ENCODE assay signal across 31 cellular contexts in genomic region chr4:74100531-74100930, GRCh38. TPM values are rescaled to one million over a fixed set of nuclear protein-coding genes. Genes with fewer than 3 reads are reported as not detected.
DNase-seq lines count a peak whose midpoint lies in the region; ATAC-seq and TF ChIP-seq lines count a peak whose summit lies in the region.
"Had no signal": no experiment of that assay in that cellular context is flagged by ENCODE, and none has a peak within 500 bp of the region (broad histone marks: within the 10 kb centered on the region; RNA-seq: fewer than 3 reads in every experiment).

No MANE protein-coding gene starts in this region.

- no peaks in the 10 kb centered on the region for H3K36me3 Mint-ChIP-seq in brain
- no peaks in the 10 kb centered on the region for H3K36me3 Mint-ChIP-seq in neural progenitor cell
- H3K36me3 Mint-ChIP-seq in activated T-cell treated with anti-CD3 and anti-CD28 coated beads, Interleukin-2, amount 50 U/mL, for 72 hours (ENCODE audit: insufficient read depth in 2 of 2) = no peaks in the 10 kb centered on the region
- H3K36me3 Mint-ChIP-seq: CD8-positive, alpha-beta memory T cell; natural killer cell treated with Interleukin-12 subunit alpha and Interleukin-12 subunit beta and Interleukin-15 and Interleukin-18, amount 100 ng/mL, for 72 hours had no signal

- no peak overlapping the region for H3K27ac ChIP-seq in neural progenitor cell
- H3K27ac ChIP-seq: 22Rv1, SK-N-MC had no signal

- H3K27me3 Mint-ChIP-seq in brain (peaks cover 24% of the 10 kb centered on the region), neural progenitor cell (ENCODE audit: insufficient read depth, low read depth) (peaks cover 14% of the 10 kb centered on the region)
- peaks cover 50% of the 10 kb centered on the region for H3K27me3 Mint-ChIP-seq in activated T-cell treated with anti-CD3 and anti-CD28 coated beads, Interleukin-2, amount 50 U/mL, for 72 hours (ENCODE audit: low read depth)

- H3K4me1 ChIP-seq in neural progenitor cell = no peaks in the 10 kb centered on the region

- H3K4me3 Mint-ChIP-seq in brain (peak overlapping the region in 4 of 5 experiments; percentile 18 to 64 (median 41)), neural progenitor cell (peak overlapping the region; percentile 52)
- no peak overlapping the region for H3K4me3 Mint-ChIP-seq in activated T-cell treated with anti-CD3 and anti-CD28 coated beads, Interleukin-2, amount 50 U/mL, for 72 hours
- H3K4me3 Mint-ChIP-seq: activated T-cell treated with anti-CD3 and anti-CD28 coated beads, Interleukin-2, amount 50 U/mL, for 4 hours had no signal

- no peak overlapping the region for H3K9ac ChIP-seq in neural progenitor cell

- H3K4me1 Mint-ChIP-seq in brain = peaks cover 6% of the 10 kb centered on the region
- peaks cover 16% of the 10 kb centered on the region for H3K4me1 Mint-ChIP-seq in neural progenitor cell
- peaks cover 5% of the 10 kb centered on the region for H3K4me1 Mint-ChIP-seq in activated T-cell treated with anti-CD3 and anti-CD28 coated beads, Interleukin-2, amount 50 U/mL, for 72 hours (ENCODE audit: low read depth)

- H3K27ac Mint-ChIP-seq in brain (no peak overlapping the region), neural progenitor cell (no peak overlapping the region)
- H3K27ac Mint-ChIP-seq in activated T-cell treated with anti-CD3 and anti-CD28 coated beads, Interleukin-2, amount 50 U/mL, for 72 hours = no peak overlapping the region
- H3K27ac Mint-ChIP-seq: CD8-positive, alpha-beta memory T cell; natural killer cell treated with Interleukin-12 subunit alpha and Interleukin-12 subunit beta and Interleukin-15 and Interleukin-18, amount 100 ng/mL, for 72 hours; stimulated activated naive CD8-positive, alpha-beta T cell treated with anti-CD3 and anti-CD28 coated beads, Interleukin-15, amount 100 ng/mL, for 72 hours had no signal

- H3K4me2 ChIP-seq in neural progenitor cell = no peak overlapping the region

- no peak for ATAC-seq in activated T-cell treated with anti-CD3 and anti-CD28 coated beads, Interleukin-2, amount 50 U/mL, for 72 hours (replicated peaks in 1 of 2)
- ATAC-seq: activated T-cell treated with anti-CD3 and anti-CD28 coated beads, Interleukin-2, amount 50 U/mL, for 4 hours; esophagus mucosa; GM12878; natural killer cell treated with Interleukin-12 subunit alpha and Interleukin-12 subunit beta and Interleukin-15 and Interleukin-18, amount 100 ng/mL, for 72 hours; stimulated activated naive CD8-positive, alpha-beta T cell treated with anti-CD3 and anti-CD28 coated beads, Interleukin-15, amount 100 ng/mL, for 72 hours had no signal

- H3F3A ChIP-seq in neural progenitor cell (ENCODE audit: low read depth) = peaks cover 6% of the 10 kb centered on the region

- H2AFZ ChIP-seq in neural progenitor cell (replicated peaks) = no peak overlapping the region

- peaks cover 0 to 2% (median 0%) of the 10 kb centered on the region in 5 experiments for H3K9me3 Mint-ChIP-seq in brain
- no peaks in the 10 kb centered on the region for H3K9me3 Mint-ChIP-seq in neural progenitor cell
- H3K9me3 Mint-ChIP-seq in activated T-cell treated with anti-CD3 and anti-CD28 coated beads, Interleukin-2, amount 50 U/mL, for 72 hours = no peaks in the 10 kb centered on the region
- H3K9me3 Mint-ChIP-seq: activated T-cell treated with anti-CD3 and anti-CD28 coated beads, Interleukin-2, amount 50 U/mL, for 4 hours; CD8-positive, alpha-beta memory T cell; natural killer cell treated with Interleukin-12 subunit alpha and Interleukin-12 subunit beta and Interleukin-15 and Interleukin-18, amount 100 ng/mL, for 72 hours; stimulated activated naive CD8-positive, alpha-beta T cell treated with anti-CD3 and anti-CD28 coated beads, Interleukin-15, amount 100 ng/mL, for 72 hours had no signal

- no peaks in the 10 kb centered on the region for H3K79me2 ChIP-seq in neural progenitor cell (ENCODE audit: low read depth)

- H3K4me3 ChIP-seq in neural progenitor cell = no peak overlapping the region
- H3K4me3 ChIP-seq: GM12878, Peyer's patch, SK-N-MC, transverse colon had no signal

- H3K9me3 ChIP-seq in neural progenitor cell (ENCODE audit: low read depth) = no peaks in the 10 kb centered on the region
- H3K9me3 ChIP-seq: Peyer's patch, transverse colon had no signal

- no peak for TF ChIP-seq CTCF in brain (conservative IDR thresholded peaks at IDR 0.05)
- TF ChIP-seq CTCF in neural progenitor cell (IDR thresholded peaks at IDR 0.05) = no peak

- peaks cover 35% of the 10 kb centered on the region for H3K27me3 ChIP-seq in neural progenitor cell
- H3K27me3 ChIP-seq: brain microvascular endothelial cell, Peyer's patch, transverse colon had no signal

- no peaks in the 10 kb centered on the region for H3K36me3 ChIP-seq in neural progenitor cell
- H3K36me3 ChIP-seq: brain microvascular endothelial cell, Peyer's patch, transverse colon had no signal

- DNase-seq in NCI-H1417 (lab: John Stamatoyannopoulos, UW) (peak in 2 of 3 experiments; percentile 9 to 36), NCI-H1417 treated with DMSO at 0.1 percent for 48 hours (lab: John Stamatoyannopoulos, UW) (no peak), HuH-7.5 (ENCODE audit: low spot score) (peak; percentile 23), neural progenitor cell (ENCODE audit: low spot score) (no peak), hippocampal formation (lab: John Stamatoyannopoulos, UW) (no peak), COR-L47 (lab: John Stamatoyannopoulos, UW) (no peak)
- DNase-seq in activated T-cell treated with anti-CD3 and anti-CD28 coated beads, Interleukin-2, amount 50 U/mL, for 72 hours = no peak
- DNase-seq: activated CD4-positive, alpha-beta T cell treated with anti-CD3 and anti-CD28 coated beads for 4 hours; activated naive CD4-positive, alpha-beta T cell; activated T-cell treated with anti-CD3 and anti-CD28 coated beads, Interleukin-2, amount 50 U/mL, for 4 hours; AML-193; brain microvascular endothelial cell; CD8-positive, alpha-beta memory T cell; effector CD8-positive, alpha-beta T cell; foreskin melanocyte; hypothalamus; Karpas-422; midbrain; NCI-H1930; NCI-H226; Peyer's patch; right cardiac atrium; stimulated activated naive CD8-positive, alpha-beta T cell treated with anti-CD3 and anti-CD28 coated beads, Interleukin-15, amount 100 ng/mL, for 72 hours; transverse colon had no signal

- no peaks in the 10 kb centered on the region for H4K20me1 ChIP-seq in neural progenitor cell (ENCODE audit: low read depth)

RNA-seq across cellular contexts. Expression of gene CXCL2, which starts 1.5 kb away (rescaled TPM):
- not detected for polyA plus RNA-seq in brain (ENCODE audit: insufficient read depth, low read depth, low replicate concordance)
- total RNA-seq in neural progenitor cell (ENCODE audit: low replicate concordance) = 0.15 TPM in 1 of 2 replicates, not detected in the other
- not detected for total RNA-seq in activated T-cell treated with anti-CD3 and anti-CD28 coated beads, Interleukin-2, amount 50 U/mL, for 72 hours
- total RNA-seq: GM12878; T-helper 2 cell treated with Interferon-gamma antibody and Interleukin-4, amounts not matched to agents 100 ng/mL and 5 ng/mL, for 36 hours had no signal
- polyA plus RNA-seq: CD8-positive, alpha-beta memory T cell; GM12878 had no signal

RNA-seq across cellular contexts. Expression of gene MTHFD2L, which starts 57.4 kb away (rescaled TPM):
- 5.4 TPM for polyA plus RNA-seq in brain (ENCODE audit: insufficient read depth, low read depth, low replicate concordance)
- 10.7 and 22.1 TPM in 2 replicates for total RNA-seq in neural progenitor cell (ENCODE audit: low replicate concordance)
- total RNA-seq in activated T-cell treated with anti-CD3 and anti-CD28 coated beads, Interleukin-2, amount 50 U/mL, for 72 hours = 1 to 10 TPM; 7.6 to 9.7 TPM

Comparison
In these comparisons a context has a peak if more than half of its experiments do, and no peak if none do; other contexts are left out.
1. DNase-seq: peak in NCI-H1417 (2 of 3) and HuH-7.5 (single experiment); none in NCI-H1417 treated with DMSO at 0.1 percent for 48 hours (single experiment), neural progenitor cell (single experiment), hippocampal formation (0 of 2), COR-L47 (single experiment) and activated T-cell treated with anti-CD3 and anti-CD28 coated beads, Interleukin-2, amount 50 U/mL, for 72 hours (0 of 2).
2. H3K4me3 Mint-ChIP-seq: peak in brain (4 of 5) and neural progenitor cell (single experiment); none in activated T-cell treated with anti-CD3 and anti-CD28 coated beads, Interleukin-2, amount 50 U/mL, for 72 hours (0 of 2).